ENCODE assay signal across 8 cellular contexts in the genomic region with DNA sequence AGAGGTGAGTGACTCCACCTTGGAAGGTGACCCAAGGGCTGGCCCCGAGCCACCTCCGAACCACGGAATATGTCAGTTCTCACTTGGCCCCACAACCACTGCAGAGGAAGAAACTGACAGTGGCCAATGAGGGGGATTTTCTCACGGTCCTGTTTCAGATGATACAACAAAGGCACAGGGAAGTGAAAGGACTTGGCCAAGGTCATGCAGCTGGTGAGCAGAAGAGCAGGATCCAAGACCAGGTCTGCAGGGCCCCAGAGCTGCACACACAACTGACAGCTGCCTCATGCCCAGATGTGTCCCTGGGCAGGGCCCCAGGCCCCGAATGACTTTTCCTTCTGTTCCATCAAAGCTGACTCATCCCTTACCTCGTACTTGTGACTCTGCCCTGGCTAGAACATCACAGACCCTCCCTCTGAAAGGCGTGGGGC. TPM values are rescaled to one million over a fixed set of nuclear protein-coding genes. Genes with fewer than 3 reads are reported as not detected.
A peak's percentile ranks its signal among the peaks of the same experiment; 100 is the strongest.
DNase-seq lines count a peak whose midpoint lies in the region; ATAC-seq, FAIRE-seq and TF ChIP-seq lines count a peak whose summit lies in the region.

No MANE protein-coding gene starts in this region.

- no peak for TF ChIP-seq CTCF in epithelial cell of esophagus (IDR thresholded peaks at IDR 0.05; ENCODE audit: insufficient read depth, low read depth, low read length, missing control alignments)

- H3K27me3 ChIP-seq in H7 (ENCODE audit: control insufficient read depth, insufficient read depth, low read length): no peaks in the 10 kb centered on the region

- peak; percentile 97 for FAIRE-seq in GM19239 (lab: Jason Lieb, UNC)

- H3K4me3 ChIP-seq in epithelial cell of esophagus (ENCODE audit: low read length) (no peak overlapping the region), H7 (ENCODE audit: insufficient read depth, low read depth, low read length) (no peak overlapping the region)

- peak; percentile 72 for ATAC-seq in HG03432 (IDR thresholded peaks at IDR 0.05; ENCODE audit: unreplicated experiment)
- no peak for ATAC-seq in GM18858 (IDR thresholded peaks at IDR 0.05; ENCODE audit: unreplicated experiment)

- DNase-seq in A172 (ENCODE audit: low spot score) (peak; percentile 68), GM19239 (ENCODE audit: insufficient read length, low spot score) (peak; percentile 70), epithelial cell of esophagus (ENCODE audit: low read depth) (peak; percentile 72), anterior cingulate cortex (lab: John Stamatoyannopoulos, UW) (no peak), H7 (no peak)
- no peak for DNase-seq in activated CD8-positive, alpha-beta memory T cell treated with anti-CD3 and anti-CD28 coated beads, Interleukin-2, amount 50 U/mL, for 48 hours

- peaks cover 22% of the 10 kb centered on the region for H3K36me3 ChIP-seq in H7 (replicated peaks; ENCODE audit: control insufficient read depth, insufficient read depth, low read length)

RNA-seq across cellular contexts. Expression of a gene that starts 25.8 kb away (rescaled TPM):
- total RNA-seq in A172 (2014; rRNA removed; shearing (Covaris generic)): 9.6 and 17.8 TPM in 2 replicates
- total RNA-seq in H7 (2014; rRNA removed; shearing (Covaris generic)): 61.4 and 87.2 TPM in 2 replicates

RNA-seq across cellular contexts. Expression of a gene that starts 36.5 kb away (rescaled TPM):
- 13.8 and 17.1 TPM in 2 replicates for total RNA-seq in A172 (2014; rRNA removed; shearing (Covaris generic))
- 25.0 and 25.6 TPM in 2 replicates for total RNA-seq in H7 (2014; rRNA removed; shearing (Covaris generic))

RNA-seq across cellular contexts. Expression of a gene that starts 43.1 kb away (rescaled TPM):
- 0.98 TPM in 1 of 2 replicates, not detected in the other for total RNA-seq in A172 (2014; rRNA removed; shearing (Covaris generic))
- 4.7 and 4.8 TPM in 2 replicates for total RNA-seq in H7 (2014; rRNA removed; shearing (Covaris generic))

RNA-seq across cellular contexts. Expression of a gene that starts 48.5 kb away (rescaled TPM):
- 6.4 and 7.0 TPM in 2 replicates for total RNA-seq in A172 (2014; rRNA removed; shearing (Covaris generic))
- total RNA-seq in H7 (2014; rRNA removed; shearing (Covaris generic)): 14.4 and 14.5 TPM in 2 replicates

Comparison
In these comparisons a context has a peak if more than half of its experiments do, and no peak if none do; other contexts are left out.
1. DNase-seq: peak in A172 (single experiment), GM19239 (single experiment) and epithelial cell of esophagus (single experiment); none in anterior cingulate cortex (0 of 58), activated CD8-positive, alpha-beta memory T cell treated with anti-CD3 and anti-CD28 coated beads, Interleukin-2, amount 50 U/mL, for 48 hours (single experiment) and H7 (single experiment).